20 cellular contexts compared by ENCODE assay signal in genomic region chr4:185270037-185270436, GRCh38.
A peak's percentile ranks its signal among the peaks of the same experiment; 100 is the strongest.
DNase-seq lines count a peak whose midpoint lies in the region; ATAC-seq, FAIRE-seq and TF ChIP-seq lines count a peak whose summit lies in the region.
"Had no signal": no experiment of that assay in that cellular context is flagged by ENCODE, and none has a peak within 500 bp of the region (broad histone marks: within the 10 kb centered on the region; RNA-seq: fewer than 3 reads in every experiment).

No MANE protein-coding gene starts in this region.

- H3K9me3 ChIP-seq in PC-9 (ENCODE audit: insufficient read depth, low read depth) (no peaks in the 10 kb centered on the region), sigmoid colon (no peaks in the 10 kb centered on the region)
- H3K9me3 ChIP-seq: A549 had no signal

- TF ChIP-seq POLR2A in sigmoid colon (IDR thresholded peaks at IDR 0.05) = no peak

- peaks cover 15% of the 10 kb centered on the region; the same call in 1 of the 2 replicates for H3F3A ChIP-seq in PC-9 (ENCODE audit: insufficient read depth, low read depth)

- WGBS in sigmoid colon, 2 donors = 19 to 68% methylated on average over 5 of the region's 5 CpGs

- intact Hi-C loops in PC-9 (cut with micrococcal nuclease; ENCODE audit: unreplicated experiment) (no loop called here), sigmoid colon (cut with DNase I) (no loop called here)

- no peaks in the 10 kb centered on the region for H3K79me2 ChIP-seq in PC-9 (ENCODE audit: low read depth)

- H2AFZ ChIP-seq in PC-9 = no peak overlapping the region

- H3K36me3 ChIP-seq in PC-9 (ENCODE audit: low read depth) = no peaks in the 10 kb centered on the region
- H3K36me3 ChIP-seq in sigmoid colon = peaks cover 0 to 13% (median 0%) of the 10 kb centered on the region in 4 donors

- ATAC-seq in HG02840 (IDR thresholded peaks at IDR 0.05; ENCODE audit: low FRiP score, unreplicated experiment) = no peak
- ATAC-seq: A549; CD8-positive, alpha-beta T cell; HCT116 had no signal

- peak; percentile 55 for FAIRE-seq in colon (lab: Jason Lieb, UNC)
- FAIRE-seq: A549, HTR-8/SVneo had no signal

- no peak overlapping the region for H3K4me3 ChIP-seq in PC-9
- H3K4me3 ChIP-seq in sigmoid colon = no peak overlapping the region
- H3K4me3 ChIP-seq: A549 had no signal

- POLR2A ChIA-PET in PC-9 (lab: Charles Lee; ENCODE audit: unreplicated experiment) = no interaction called here

- H3K9me2 ChIP-seq in PC-9 (ENCODE audit: insufficient read depth) = no peaks in the 10 kb centered on the region

- no peak for TF ChIP-seq EP300 in sigmoid colon (IDR thresholded peaks at IDR 0.05)

- H4K20me1 ChIP-seq in PC-9 (ENCODE audit: insufficient read depth) = no peaks in the 10 kb centered on the region

- no TSS peak for BruUV-seq in PC-9 (replicated peaks; lab: Mats Ljungman, UMichigan)

- H3K4me1 ChIP-seq in PC-9 (replicated peaks; ENCODE audit: insufficient read depth) (peaks cover 20% of the 10 kb centered on the region), sigmoid colon (peaks cover 0 to 26% (median 14%) of the 10 kb centered on the region in 4 donors)
- H3K4me1 ChIP-seq: A549 had no signal

- no peak for TF ChIP-seq CTCF in C4-2B (conservative IDR thresholded peaks at IDR 0.05)
- TF ChIP-seq CTCF in PC-9 (conservative IDR thresholded peaks at IDR 0.05) = no peak
- TF ChIP-seq CTCF in sigmoid colon (IDR thresholded peaks at IDR 0.05) = no peak

- H3K27ac ChIP-seq in C4-2B = peak overlapping the region; percentile 67; the same call in 1 of the 2 replicates
- H3K27ac ChIP-seq in PC-9 = no peak overlapping the region
- H3K27ac ChIP-seq in sigmoid colon = peak overlapping the region in 3 of 4 donors; percentile 55 to 74 (median 69)
- H3K27ac ChIP-seq: 22Rv1, A549 had no signal

- CTCF ChIA-PET in PC-9 (lab: Charles Lee) = interaction anchor here (0.7 kb wide), 2 partner anchors 304 to 982 kb away, joined by 3 read pairs; no protein-coding TSS in a partner anchor

- H3K27me3 ChIP-seq in PC-9 (ENCODE audit: insufficient read depth, low read depth) (no peaks in the 10 kb centered on the region), sigmoid colon (no peaks in the 10 kb centered on the region)

- peak overlapping the region; percentile 41; the same call in 1 of the 2 replicates for H3K4me2 ChIP-seq in PC-9
- H3K4me2 ChIP-seq: A549 had no signal

- no peak for DNase-seq in PC-9
- no peak for DNase-seq in sigmoid colon
- DNase-seq in LoVo (ENCODE audit: low spot score) = no peak
- DNase-seq in epidermal melanocyte (ENCODE audit: insufficient read length, low spot score) = no peak
- DNase-seq: AML-193; Calu3; CD8-positive, alpha-beta T cell; DMS79; GDM1; GOT3; H7; HFFc6; IMR-90 had no signal
